8 cellular contexts compared by ENCODE assay signal in the genomic region with DNA sequence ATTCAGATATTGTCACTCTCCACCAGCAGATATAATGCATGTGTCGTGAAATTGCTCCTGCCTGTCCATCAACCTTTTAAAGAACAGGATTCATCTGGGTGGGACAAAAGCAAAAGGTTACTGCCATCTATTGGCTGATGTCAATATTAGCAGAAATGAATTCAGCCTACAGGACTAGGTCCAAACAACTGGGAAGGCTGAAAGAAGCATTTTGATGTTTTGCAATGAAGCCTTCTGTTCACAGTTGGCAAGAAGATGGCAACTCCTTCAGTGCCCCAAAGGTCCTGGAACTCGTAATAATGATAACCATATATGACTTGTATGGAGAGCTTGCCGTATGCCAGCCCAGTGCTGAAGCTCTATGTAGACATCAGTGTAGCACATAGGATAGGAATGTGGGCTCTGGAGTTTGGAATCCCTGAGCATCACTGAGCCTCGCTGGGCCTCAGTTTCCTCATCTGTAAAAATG. TPM values are rescaled to one million over a fixed set of nuclear protein-coding genes. Genes with fewer than 3 reads are reported as not detected.
A peak's percentile ranks its signal among the peaks of the same experiment; 100 is the strongest.
DNase-seq lines count a peak whose midpoint lies in the region; ATAC-seq and TF ChIP-seq lines count a peak whose summit lies in the region.

No MANE protein-coding gene starts in this region.

- CTCF ChIA-PET in activated CD4-positive, alpha-beta memory T cell treated with anti-CD3 and anti-CD28 coated beads, Interleukin-2, amount 10 ng/mL, durations not matched to agents 7 days and 5 days (lab: Charles Lee), result interaction anchor here (0.6 to 1.8 kb wide), 9 partner anchors 8 to 651 kb away, joined by 3 to 8 read pairs (median 3); no protein-coding TSS in a partner anchor

- DNase-seq in Right ventricle myocardium inferior (ENCODE audit: missing footprints) (no peak), cardiac septum (ENCODE audit: low spot score) (no peak), NCI-H82 (lab: John Stamatoyannopoulos, UW) (peak; percentile 81), breast epithelium (ENCODE audit: low spot score in 2 of 2) (no peak), left lobe of liver (ENCODE audit: low spot score) (no peak)
- no peak for DNase-seq in activated CD4-positive, alpha-beta memory T cell treated with anti-CD3 and anti-CD28 coated beads, Interleukin-2, amount 10 ng/mL, durations not matched to agents 7 days and 5 days

- peak; percentile 40 for ATAC-seq in Right ventricle myocardium inferior
- peak; percentile 38 for ATAC-seq in HG02973 (IDR thresholded peaks at IDR 0.05; ENCODE audit: unreplicated experiment)
- peak; percentile 81 for ATAC-seq in left lobe of liver
- no peak for ATAC-seq in HG03520 (IDR thresholded peaks at IDR 0.05; ENCODE audit: unreplicated experiment)

- no peak overlapping the region for H3K27ac ChIP-seq in breast epithelium

- TF ChIP-seq POLR2A in breast epithelium (IDR thresholded peaks at IDR 0.05), result no peak

- no peaks in the 10 kb centered on the region for H3K9me3 ChIP-seq in breast epithelium

- H3K4me3 Mint-ChIP-seq in activated CD4-positive, alpha-beta memory T cell treated with anti-CD3 and anti-CD28 coated beads, Interleukin-2, amount 10 ng/mL, durations not matched to agents 7 days and 5 days, result no peak overlapping the region

- no peaks in the 10 kb centered on the region for H3K36me3 ChIP-seq in breast epithelium

- no peaks in the 10 kb centered on the region for H3K36me3 Mint-ChIP-seq in activated CD4-positive, alpha-beta memory T cell treated with anti-CD3 and anti-CD28 coated beads, Interleukin-2, amount 10 ng/mL, durations not matched to agents 7 days and 5 days (ENCODE audit: low read depth)

- POLR2A ChIA-PET in activated CD4-positive, alpha-beta memory T cell treated with anti-CD3 and anti-CD28 coated beads, Interleukin-2, amount 10 ng/mL, durations not matched to agents 7 days and 5 days (lab: Charles Lee), result no interaction called here

- intact Hi-C loops in Right ventricle myocardium inferior (cut with DNase I), result loop anchor here (5.0 kb wide), 2 partner anchors 121 to 486 kb away; no protein-coding TSS in a partner anchor
- intact Hi-C loops in cardiac septum (cut with DNase I), result loop anchor here (5.0 kb wide), 1 partner anchor 486 kb away; no protein-coding TSS in a partner anchor
- intact Hi-C loops in breast epithelium (cut with DNase I; ENCODE audit: low total_unique reads), result no loop called here

- no peaks in the 10 kb centered on the region for H3K9me3 Mint-ChIP-seq in activated CD4-positive, alpha-beta memory T cell treated with anti-CD3 and anti-CD28 coated beads, Interleukin-2, amount 10 ng/mL, durations not matched to agents 7 days and 5 days

- TF ChIP-seq CTCF in breast epithelium (IDR thresholded peaks at IDR 0.05), result peak in 2 of 3 donors; percentile 46 to 57

- no peaks in the 10 kb centered on the region for H3K4me1 ChIP-seq in breast epithelium

- no peak overlapping the region for H3K4me3 ChIP-seq in breast epithelium

- H3K27me3 ChIP-seq in breast epithelium, result no peaks in the 10 kb centered on the region

- peaks cover 3% of the 10 kb centered on the region for H3K27me3 Mint-ChIP-seq in activated CD4-positive, alpha-beta memory T cell treated with anti-CD3 and anti-CD28 coated beads, Interleukin-2, amount 10 ng/mL, durations not matched to agents 7 days and 5 days

- peaks cover 30% of the 10 kb centered on the region for H3K4me1 Mint-ChIP-seq in activated CD4-positive, alpha-beta memory T cell treated with anti-CD3 and anti-CD28 coated beads, Interleukin-2, amount 10 ng/mL, durations not matched to agents 7 days and 5 days

- H3K27ac Mint-ChIP-seq in activated CD4-positive, alpha-beta memory T cell treated with anti-CD3 and anti-CD28 coated beads, Interleukin-2, amount 10 ng/mL, durations not matched to agents 7 days and 5 days, result no peak overlapping the region

RNA-seq across cellular contexts. Expression of a gene that starts 7.5 kb away (rescaled TPM):
- not detected for total RNA-seq in Right ventricle myocardium inferior
- total RNA-seq in cardiac septum, result not detected
- 1 to 10 TPM in 1 of 3 donors, under 1 TPM in 1, not detected in 1; 0.98 to 3.1 TPM for total RNA-seq in breast epithelium
- total RNA-seq in left lobe of liver, result 0.08 TPM
- not detected for total RNA-seq in activated CD4-positive, alpha-beta memory T cell treated with anti-CD3 and anti-CD28 coated beads, Interleukin-2, amount 10 ng/mL, durations not matched to agents 7 days and 5 days
